Comparison of ENCODE assay signal across 15 cellular contexts in genomic region chr9:33992622-33993021, GRCh38. TPM values are rescaled to one million over a fixed set of nuclear protein-coding genes. Genes with fewer than 3 reads are reported as not detected.
A peak's percentile ranks its signal among the peaks of the same experiment; 100 is the strongest.
DNase-seq lines count a peak whose midpoint lies in the region; ATAC-seq and TF ChIP-seq lines count a peak whose summit lies in the region.
"Had no signal": no experiment of that assay in that cellular context is flagged by ENCODE, and none has a peak within 500 bp of the region (broad histone marks: within the 10 kb centered on the region; RNA-seq: fewer than 3 reads in every experiment).

No MANE protein-coding gene starts in this region.

- H3K4me3 Mint-ChIP-seq in HFFc6, result no peak overlapping the region
- H3K4me3 Mint-ChIP-seq: CD4-positive, alpha-beta memory T cell; GM23338; IgD-negative memory B cell had no signal

- ATAC-seq in left lung (peak; percentile 63), gastroesophageal sphincter (no peak), HG02610 (IDR thresholded peaks at IDR 0.05; ENCODE audit: unreplicated experiment) (no peak)
- ATAC-seq: A549, GM12878, GM23338 had no signal

- no peaks in the 10 kb centered on the region for H3K9me3 Mint-ChIP-seq in HFFc6
- H3K9me3 Mint-ChIP-seq: GM23338, IgD-negative memory B cell had no signal

- H3K27ac ChIP-seq in SK-N-MC, result peak overlapping the region; percentile 35
- H3K27ac ChIP-seq in left lung, result peak overlapping the region in 1 of 2 donors; percentile 22
- H3K27ac ChIP-seq in gastroesophageal sphincter, result no peak overlapping the region
- H3K27ac ChIP-seq: A549 had no signal

- DNase-seq in SK-N-MC (ENCODE audit: low read depth, low spot score) (no peak), choroid plexus epithelial cell (ENCODE audit: low read depth) (peak; percentile 9), left lung (no peak), NCI-H446 (lab: John Stamatoyannopoulos, UW) (no peak), HFFc6 (no peak)
- DNase-seq: BE2C; CD4-positive, alpha-beta memory T cell; DMS79; H7 had no signal

- TF ChIP-seq CTCF in choroid plexus epithelial cell (conservative IDR thresholded peaks at IDR 0.05; ENCODE audit: low read depth, low read length) (no peak), left lung (IDR thresholded peaks at IDR 0.05) (no peak), gastroesophageal sphincter (IDR thresholded peaks at IDR 0.05) (no peak), HFFc6 (IDR thresholded peaks at IDR 0.05) (no peak)

- no peaks in the 10 kb centered on the region for H3K27me3 ChIP-seq in left lung
- H3K27me3 ChIP-seq in gastroesophageal sphincter, result no peaks in the 10 kb centered on the region
- H3K27me3 ChIP-seq: BE2C had no signal

- no peak overlapping the region for H3K27ac Mint-ChIP-seq in HFFc6
- H3K27ac Mint-ChIP-seq: GM23338, IgD-negative memory B cell had no signal

- WGBS in gastroesophageal sphincter (ENCODE audit: low coverage in 1 of 2), 2 donors, result 17 to 31% methylated on average over 2 to 4 of the region's 4 CpGs

- H3K27me3 Mint-ChIP-seq in HFFc6 (ENCODE audit: insufficient read depth), result no peaks in the 10 kb centered on the region; the same call in 1 of the 2 replicates
- H3K27me3 Mint-ChIP-seq: CD4-positive, alpha-beta memory T cell; IgD-negative memory B cell had no signal

- TF ChIP-seq POLR2A in gastroesophageal sphincter (IDR thresholded peaks at IDR 0.05), result no peak

- peaks cover 6% of the 10 kb centered on the region; the same call in 1 of the 2 replicates for H3K4me1 Mint-ChIP-seq in HFFc6 (ENCODE audit: low read depth)
- H3K4me1 Mint-ChIP-seq: GM23338 had no signal

- no peak for TF ChIP-seq EP300 in gastroesophageal sphincter (IDR thresholded peaks at IDR 0.05)

- H3K9me3 ChIP-seq in SK-N-MC (ENCODE audit: low read depth, low read length) (no peaks in the 10 kb centered on the region), left lung (no peaks in the 10 kb centered on the region), gastroesophageal sphincter (no peaks in the 10 kb centered on the region)
- H3K9me3 ChIP-seq: A549, BE2C had no signal

- H3K36me3 ChIP-seq in SK-N-MC (ENCODE audit: insufficient read depth, low read length) (peaks cover 65% of the 10 kb centered on the region), left lung (peaks cover 0 to 19% of the 10 kb centered on the region in 2 donors), gastroesophageal sphincter (peaks cover 0 to 33% of the 10 kb centered on the region in 2 donors)

- H3K4me3 ChIP-seq in SK-N-MC (no peak overlapping the region), choroid plexus epithelial cell (ENCODE audit: low read depth, low read length) (no peak overlapping the region), left lung (no peak overlapping the region), gastroesophageal sphincter (no peak overlapping the region)
- H3K4me3 ChIP-seq: A549, GM12878, GM23338 had no signal

- H3K36me3 Mint-ChIP-seq in HFFc6 (ENCODE audit: low read depth), result peaks cover 10% of the 10 kb centered on the region; the same call in 1 of the 2 replicates

- intact Hi-C loops in left lung (cut with DNase I), result no loop called here

- H3K4me1 ChIP-seq in left lung (no peaks in the 10 kb centered on the region), gastroesophageal sphincter (peaks cover 0 to 30% (median 0%) of the 10 kb centered on the region in 3 donors)
- H3K4me1 ChIP-seq: BE2C had no signal

- H3K9ac ChIP-seq in SK-N-MC (ENCODE audit: insufficient read length), result no peak overlapping the region

RNA-seq across cellular contexts. Expression of gene UBAP2, which starts 56.1 kb away (rescaled TPM):
- 10 to 100 TPM; 28.2 to 40.3 TPM for total RNA-seq in left lung
- total RNA-seq in gastroesophageal sphincter, result 10 to 100 TPM; 27.5 to 41.5 (median 32.8) TPM
- total RNA-seq in HFFc6 (2021; fragmentation: NEBNext Ultra II Directional; extraction: Animal tissue kit (Norgen Biotek cat#: 25700)), result 10 to 100 TPM; 28.7 to 34.9 (median 32.8) TPM
